In the genomic region with DNA sequence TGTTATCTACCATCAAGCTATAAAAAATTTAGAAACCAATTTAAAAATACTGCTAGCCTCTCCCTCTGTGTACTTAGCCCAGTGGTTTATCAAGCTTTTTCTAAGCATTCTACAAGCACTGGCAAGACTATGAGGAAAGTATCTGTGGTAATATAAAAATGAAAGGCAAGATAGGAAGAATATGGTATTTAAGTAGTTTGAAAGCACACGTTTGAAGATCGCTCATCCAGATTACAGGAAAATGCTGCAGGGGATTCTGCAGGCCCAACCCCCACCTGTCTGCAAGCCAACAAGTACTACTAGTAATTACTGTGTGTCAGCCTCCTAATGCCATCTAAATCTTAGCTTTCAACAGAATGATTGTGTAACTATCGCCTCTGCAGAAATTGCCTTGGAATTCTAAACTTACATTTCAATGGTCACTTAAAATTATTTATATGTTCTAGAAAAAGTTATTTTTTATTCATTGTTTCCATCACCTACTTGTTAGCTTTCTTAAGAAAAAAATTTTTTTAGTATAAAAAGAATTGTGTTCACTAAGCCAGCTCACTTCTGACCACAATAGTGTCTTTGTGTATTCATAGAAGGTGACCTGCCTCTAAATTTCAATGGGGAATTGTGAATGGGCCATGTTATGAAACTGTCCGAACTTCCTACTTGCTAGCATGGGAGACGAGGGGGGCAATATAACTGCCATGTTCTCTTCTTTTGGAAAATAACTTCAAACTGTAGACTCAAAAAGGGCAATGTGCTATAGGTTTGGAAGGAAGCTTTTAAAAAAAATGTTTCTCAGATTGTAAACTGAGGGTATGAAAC, we compare ENCODE assay signal across 9 cellular contexts. TPM values are rescaled to one million over a fixed set of nuclear protein-coding genes. Genes with fewer than 3 reads are reported as not detected.
DNase-seq lines count a peak whose midpoint lies in the region; ATAC-seq, FAIRE-seq and TF ChIP-seq lines count a peak whose summit lies in the region.
"Had no signal": no experiment of that assay in that cellular context is flagged by ENCODE, and none has a peak within 500 bp of the region (broad histone marks: within the 10 kb centered on the region; RNA-seq: fewer than 3 reads in every experiment).

No MANE protein-coding gene starts in this region.

- no peak for FAIRE-seq in bronchial epithelial cell (lab: Jason Lieb, UNC)

- peaks cover 15% of the 10 kb centered on the region for H3K36me3 ChIP-seq in bronchial epithelial cell (ENCODE audit: control insufficient read depth, insufficient read depth, low read length)

- H3K4me1 Mint-ChIP-seq in stimulated activated effector memory CD8-positive, alpha-beta T cell treated with anti-CD3 and anti-CD28 coated beads, Interleukin-12 subunit alpha, Interleukin-12 subunit beta, amount 100 ng/mL, for 72 hours: no peaks in the 10 kb centered on the region

- H3K27ac Mint-ChIP-seq in stimulated activated effector memory CD8-positive, alpha-beta T cell treated with anti-CD3 and anti-CD28 coated beads, Interleukin-12 subunit alpha, Interleukin-12 subunit beta, amount 100 ng/mL, for 72 hours: no peak overlapping the region

- no peaks in the 10 kb centered on the region for H3K9me3 Mint-ChIP-seq in stimulated activated effector memory CD8-positive, alpha-beta T cell treated with anti-CD3 and anti-CD28 coated beads, Interleukin-12 subunit alpha, Interleukin-12 subunit beta, amount 100 ng/mL, for 72 hours

- no peak overlapping the region for H3K4me3 Mint-ChIP-seq in stimulated activated effector memory CD8-positive, alpha-beta T cell treated with anti-CD3 and anti-CD28 coated beads, Interleukin-12 subunit alpha, Interleukin-12 subunit beta, amount 100 ng/mL, for 72 hours

- TF ChIP-seq CTCF in 22Rv1 (IDR thresholded peaks at IDR 0.05) (no peak), bronchial epithelial cell (IDR thresholded peaks at IDR 0.05; ENCODE audit: insufficient read depth, low read length, severe bottlenecking) (no peak)

- DNase-seq in M059J (ENCODE audit: low read depth) (peak; percentile 87), bronchial epithelial cell (ENCODE audit: low read depth) (peak; percentile 70), medulla oblongata (ENCODE audit: extremely low spot score) (peak; percentile 89), NCI-H187 (lab: John Stamatoyannopoulos, UW) (no peak)
- no peak for DNase-seq in stimulated activated naive CD4-positive, alpha-beta T cell treated with Interleukin-2 at 50 U/mL for 16 hours (lab: John Stamatoyannopoulos, UW)
- no peak for DNase-seq in stimulated activated effector memory CD8-positive, alpha-beta T cell treated with anti-CD3 and anti-CD28 coated beads, Interleukin-12 subunit alpha, Interleukin-12 subunit beta, amount 100 ng/mL, for 72 hours (ENCODE audit: low spot score in 2 of 2)
- DNase-seq: stimulated activated CD4-positive, alpha-beta T cell treated with anti-CD3 and anti-CD28 coated beads, Interleukin-1b, Interleukin-23, amount 100 ng/mL, for 48 hours had no signal

- no peaks in the 10 kb centered on the region for H3K27me3 ChIP-seq in bronchial epithelial cell (ENCODE audit: control insufficient read depth, insufficient read depth, low read length)

- peaks cover 6% of the 10 kb centered on the region for H3K36me3 Mint-ChIP-seq in stimulated activated effector memory CD8-positive, alpha-beta T cell treated with anti-CD3 and anti-CD28 coated beads, Interleukin-12 subunit alpha, Interleukin-12 subunit beta, amount 100 ng/mL, for 72 hours

- ATAC-seq in GM18907 (IDR thresholded peaks at IDR 0.05; ENCODE audit: unreplicated experiment): no peak
- no peak for ATAC-seq in stimulated activated effector memory CD8-positive, alpha-beta T cell treated with anti-CD3 and anti-CD28 coated beads, Interleukin-12 subunit alpha, Interleukin-12 subunit beta, amount 100 ng/mL, for 72 hours

- peak overlapping the region; percentile 65 for H3K27ac ChIP-seq in 22Rv1

- no peak overlapping the region for H3K4me3 ChIP-seq in bronchial epithelial cell (ENCODE audit: low read depth, low read length)

RNA-seq across cellular contexts. Expression of a gene that starts 8.4 kb away (rescaled TPM):
- total RNA-seq in M059J (2014; rRNA removed; shearing (Covaris generic)): 127 and 146 TPM in 2 replicates
- 126 and 175 TPM in 2 replicates for total RNA-seq in bronchial epithelial cell

RNA-seq across cellular contexts. Expression of a gene that starts 56.2 kb away (rescaled TPM):
- total RNA-seq in M059J (2014; rRNA removed; shearing (Covaris generic)): 231 and 297 TPM in 2 replicates
- total RNA-seq in bronchial epithelial cell: 287 and 307 TPM in 2 replicates

Comparison
In these comparisons a context has a peak if more than half of its experiments do, and no peak if none do; other contexts are left out.
1. DNase-seq: peak in M059J (single experiment), bronchial epithelial cell (single experiment) and medulla oblongata (single experiment); none in NCI-H187 (0 of 2), stimulated activated naive CD4-positive, alpha-beta T cell treated with Interleukin-2 at 50 U/mL for 16 hours (single experiment) and stimulated activated effector memory CD8-positive, alpha-beta T cell treated with anti-CD3 and anti-CD28 coated beads, Interleukin-12 subunit alpha, Interleukin-12 subunit beta, amount 100 ng/mL, for 72 hours (0 of 2).